Comparison of ENCODE assay signal across 8 cellular contexts in genomic region chr17:32007463-32008298, GRCh38. TPM values are rescaled to one million over a fixed set of nuclear protein-coding genes. Genes with fewer than 3 reads are reported as not detected.
DNase-seq lines count a peak whose midpoint lies in the region; ATAC-seq and TF ChIP-seq lines count a peak whose summit lies in the region.

No MANE protein-coding gene starts in this region.

- intact Hi-C loops in natural killer cell (cut with micrococcal nuclease) = loop anchor here (1.0 kb wide), 1 partner anchor 132 kb away; no protein-coding TSS in a partner anchor

- peaks cover 26% of the 10 kb centered on the region for H3K4me1 ChIP-seq in suprapubic skin

- no peak for TF ChIP-seq POLR2A in suprapubic skin (IDR thresholded peaks at IDR 0.05)

- ATAC-seq in HG02943 (IDR thresholded peaks at IDR 0.05; ENCODE audit: low read depth, unreplicated experiment) = peak; percentile 48
- ATAC-seq in activated T-cell treated with anti-CD3 and anti-CD28 coated beads, Interleukin-2, amount 50 U/mL, for 72 hours (replicated peaks in 1 of 2) = peak; percentile 61 to 71
- ATAC-seq in natural killer cell = peak; percentile 57 to 67 (median 59)

- WGBS in suprapubic skin = 0% methylated on average over 38 of the region's 80 CpGs

- H3K36me3 Mint-ChIP-seq in activated T-cell treated with anti-CD3 and anti-CD28 coated beads, Interleukin-2, amount 50 U/mL, for 72 hours (ENCODE audit: insufficient read depth in 2 of 2) = peaks cover 2 to 9% of the 10 kb centered on the region in 2 donors
- H3K36me3 Mint-ChIP-seq in natural killer cell = no peaks in the 10 kb centered on the region

- no peaks in the 10 kb centered on the region for H3K27me3 Mint-ChIP-seq in activated T-cell treated with anti-CD3 and anti-CD28 coated beads, Interleukin-2, amount 50 U/mL, for 72 hours (ENCODE audit: low read depth)
- no peaks in the 10 kb centered on the region for H3K27me3 Mint-ChIP-seq in natural killer cell (ENCODE audit: low read depth in 2 of 2)

- no peaks in the 10 kb centered on the region for H3K9me3 Mint-ChIP-seq in activated T-cell treated with anti-CD3 and anti-CD28 coated beads, Interleukin-2, amount 50 U/mL, for 72 hours
- H3K9me3 Mint-ChIP-seq in natural killer cell = no peaks in the 10 kb centered on the region

- peak overlapping the region; percentile 89 for H3K27ac ChIP-seq in suprapubic skin

- no peak for TF ChIP-seq CTCF in fibroblast of mammary gland (conservative IDR thresholded peaks at IDR 0.05; ENCODE audit: control insufficient read depth, insufficient read depth, low read depth, low read length)
- TF ChIP-seq CTCF in natural killer cell (IDR thresholded peaks at IDR 0.05) = peak; percentile 5
- TF ChIP-seq CTCF in suprapubic skin (IDR thresholded peaks at IDR 0.05) = no peak

- H3K27ac Mint-ChIP-seq in activated T-cell treated with anti-CD3 and anti-CD28 coated beads, Interleukin-2, amount 50 U/mL, for 72 hours = peak overlapping the region; percentile 96
- peak overlapping the region; percentile 89 to 91 for H3K27ac Mint-ChIP-seq in natural killer cell

- H3K27me3 ChIP-seq in suprapubic skin = no peaks in the 10 kb centered on the region

- H3K4me3 ChIP-seq in fibroblast of mammary gland (ENCODE audit: control insufficient read depth, low read depth, low read length) = peak overlapping the region; percentile 87
- H3K4me3 ChIP-seq in suprapubic skin = peak overlapping the region; percentile 97

- no peaks in the 10 kb centered on the region for H3K9me3 ChIP-seq in suprapubic skin

- DNase-seq in SKM-1 (lab: John Stamatoyannopoulos, UW; ENCODE audit: unreplicated experiment) (peak; percentile 15), SKM-1 treated with dmso at 0.1 percent for 144 hours (lab: John Stamatoyannopoulos, UW; ENCODE audit: unreplicated experiment) (no peak), NCI-H748 (lab: John Stamatoyannopoulos, UW; ENCODE audit: unreplicated experiment) (peak; percentile 72), fibroblast of mammary gland (ENCODE audit: low read depth) (peak; percentile 23), natural killer cell (peak; percentile 44), suprapubic skin (ENCODE audit: low spot score in 2 of 2) (peak in 1 of 2 donors; percentile 67)
- peak; percentile 54 to 56 for DNase-seq in activated T-cell treated with anti-CD3 and anti-CD28 coated beads, Interleukin-2, amount 50 U/mL, for 72 hours

- H3K4me3 Mint-ChIP-seq in activated T-cell treated with anti-CD3 and anti-CD28 coated beads, Interleukin-2, amount 50 U/mL, for 72 hours = peak overlapping the region; percentile 96 to 99
- peak overlapping the region; percentile 95 for H3K4me3 Mint-ChIP-seq in natural killer cell

- peaks cover 46% of the 10 kb centered on the region for H3K4me1 Mint-ChIP-seq in activated T-cell treated with anti-CD3 and anti-CD28 coated beads, Interleukin-2, amount 50 U/mL, for 72 hours (ENCODE audit: low read depth)
- peaks cover 38 to 42% of the 10 kb centered on the region in 2 donors for H3K4me1 Mint-ChIP-seq in natural killer cell

- no peaks in the 10 kb centered on the region for H3K36me3 ChIP-seq in suprapubic skin

- TF ChIP-seq EP300 in suprapubic skin (IDR thresholded peaks at IDR 0.05) = no peak

RNA-seq across cellular contexts. Expression of gene LRRC37B, which starts 0.5 kb away (rescaled TPM):
- 10 to 100 TPM; 41.8 to 48.6 TPM for total RNA-seq in activated T-cell treated with anti-CD3 and anti-CD28 coated beads, Interleukin-2, amount 50 U/mL, for 72 hours
- total RNA-seq in natural killer cell (10 to 100 TPM; 46.6 to 64.8 (median 57.1) TPM), suprapubic skin (100 to 1,000 TPM in 1 of 4 donors, 10 to 100 TPM in 3; 17.8 to 116 (median 30.2) TPM)
